2 cellular contexts compared by ENCODE assay signal in genomic region chr11:3091081-3091845, GRCh38.
A peak's percentile ranks its signal among the peaks of the same experiment; 100 is the strongest.
TF ChIP-seq lines count a peak whose summit lies in the region.

No MANE protein-coding gene starts in this region.

TF ChIP-seq in GM23338, 12 proteins besides CTCF, POLR2A, EP300 and RAD21:
- TF ChIP-seq ZNF331 (CRISPR knock-in tag; IDR thresholded peaks at IDR 0.05; ENCODE audit: low read depth) = no peak
- no peak for TF ChIP-seq EZH2phosphoT487 (IDR thresholded peaks at IDR 0.05; ENCODE audit: unreplicated experiment)

TF ChIP-seq in K562, 482 proteins besides CTCF, POLR2A, EP300 and RAD21:
- TF ChIP-seq DNMT1 (IDR thresholded peaks at IDR 0.05) (no peak), HDAC8 (tag; IDR thresholded peaks at IDR 0.05) (0 out of 2 replicates have a peak, but pooled peaks have one; percentile 47), ZNF77 (CRISPR knock-in tag; IDR thresholded peaks at IDR 0.05) (no peak), FIP1L1 (IDR thresholded peaks at IDR 0.05; ENCODE audit: low read depth, low read length, poor library complexity, severe bottlenecking) (no peak), SREBF1 (IDR thresholded peaks at IDR 0.05; ENCODE audit: borderline replicate concordance, low read depth, low read length) (no peak), TFAM (CRISPR knock-in tag; conservative IDR thresholded peaks at IDR 0.05) (no peak), ZC3H11A (IDR thresholded peaks at IDR 0.05; ENCODE audit: low read depth, low read length) (no peak), RCOR1 (IDR thresholded peaks at IDR 0.05; ENCODE audit: borderline replicate concordance in 1 of 2, low read depth in 2 of 2, low read length in 2 of 2) (no peak), ZNF165 (CRISPR knock-in tag; IDR thresholded peaks at IDR 0.05; ENCODE audit: borderline replicate concordance) (no peak), ZNF785 (CRISPR knock-in tag; IDR thresholded peaks at IDR 0.05) (no peak), HDAC1 (IDR thresholded peaks at IDR 0.05) (0 out of 4 replicates have a peak, but pooled peaks of 1 of the 2 experiments have one; percentile 11), NKRF (IDR thresholded peaks at IDR 0.05; ENCODE audit: borderline replicate concordance) (no peak), SIN3B (IDR thresholded peaks at IDR 0.05; ENCODE audit: low read depth) (no peak), CGGBP1 (CRISPR knock-in tag; IDR thresholded peaks at IDR 0.05) (no peak)
